In the genomic region with DNA sequence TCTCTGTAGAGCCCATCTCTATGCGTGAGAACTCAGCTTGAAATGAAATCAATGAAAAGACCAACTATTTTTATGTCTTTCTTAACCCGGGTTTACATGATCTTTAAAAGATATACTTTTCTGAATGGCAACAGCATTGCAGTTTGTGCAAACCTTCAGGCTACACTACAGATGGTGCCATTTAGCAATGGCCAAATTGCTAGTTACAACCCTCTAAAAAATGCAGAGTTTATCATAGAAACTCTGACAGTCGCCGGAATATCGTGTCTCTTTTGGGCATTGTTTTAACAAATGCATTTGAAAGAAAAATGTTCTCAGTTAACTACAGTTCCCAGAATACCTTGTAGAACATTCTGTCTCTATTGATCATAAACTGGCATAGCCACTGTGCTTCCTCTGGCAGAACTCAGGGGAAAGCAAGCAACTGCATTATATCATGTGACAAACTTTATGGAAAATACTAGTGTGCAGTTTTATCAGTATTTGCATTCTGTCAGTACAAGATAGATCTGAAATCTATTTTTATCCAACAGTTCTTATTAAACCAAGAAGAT, we compare ENCODE assay signal across 33 cellular contexts.
DNase-seq lines count a peak whose midpoint lies in the region; ATAC-seq and TF ChIP-seq lines count a peak whose summit lies in the region.
"Had no signal": no experiment of that assay in that cellular context is flagged by ENCODE, and none has a peak within 500 bp of the region (broad histone marks: within the 10 kb centered on the region; RNA-seq: fewer than 3 reads in every experiment).

No MANE protein-coding gene starts in this region.

- no peak overlapping the region for H3K4me3 ChIP-seq in ACC112 (ENCODE audit: low read depth, low read length)
- H3K4me3 ChIP-seq in OCI-LY1 (ENCODE audit: low read depth, low read length, poor library complexity, severe bottlenecking): no peak overlapping the region
- no peak overlapping the region for H3K4me3 ChIP-seq in brain microvascular endothelial cell (ENCODE audit: low read depth, low read length)
- H3K4me3 ChIP-seq: gastroesophageal sphincter, GM23248, lung had no signal

- no peaks in the 10 kb centered on the region for H4K20me1 ChIP-seq in OCI-LY1 (ENCODE audit: insufficient read depth, low read length)

- no peaks in the 10 kb centered on the region for H3K36me3 ChIP-seq in ACC112 (ENCODE audit: insufficient read depth, low read length)
- H3K36me3 ChIP-seq in OCI-LY1 (ENCODE audit: insufficient read depth, low read length): no peaks in the 10 kb centered on the region
- no peaks in the 10 kb centered on the region for H3K36me3 ChIP-seq in brain microvascular endothelial cell (replicated peaks)
- H3K36me3 ChIP-seq: gastroesophageal sphincter had no signal

- H3K4me3 Mint-ChIP-seq in chondrocyte (ENCODE audit: unreplicated experiment): no peak overlapping the region
- H3K4me3 Mint-ChIP-seq: activated naive CD8-positive, alpha-beta T cell; CD4-positive, CD25-positive, alpha-beta regulatory T cell; naive thymus-derived CD8-positive, alpha-beta T cell; stimulated activated effector memory CD8-positive, alpha-beta T cell treated with anti-CD3 and anti-CD28 coated beads, Interleukin-12 subunit alpha, Interleukin-12 subunit beta, amount 100 ng/mL, for 72 hours had no signal

- H3K36me3 Mint-ChIP-seq in chondrocyte (ENCODE audit: low read depth): no peaks in the 10 kb centered on the region
- H3K36me3 Mint-ChIP-seq: activated naive CD8-positive, alpha-beta T cell; CD4-positive, CD25-positive, alpha-beta regulatory T cell; naive thymus-derived CD8-positive, alpha-beta T cell; stimulated activated effector memory CD8-positive, alpha-beta T cell treated with anti-CD3 and anti-CD28 coated beads, Interleukin-12 subunit alpha, Interleukin-12 subunit beta, amount 100 ng/mL, for 72 hours had no signal

- peaks cover 7% of the 10 kb centered on the region for H3K4me1 Mint-ChIP-seq in chondrocyte (ENCODE audit: low read depth)
- H3K4me1 Mint-ChIP-seq: CD4-positive, CD25-positive, alpha-beta regulatory T cell; naive thymus-derived CD8-positive, alpha-beta T cell; stimulated activated effector memory CD8-positive, alpha-beta T cell treated with anti-CD3 and anti-CD28 coated beads, Interleukin-12 subunit alpha, Interleukin-12 subunit beta, amount 100 ng/mL, for 72 hours had no signal

- in situ Hi-C loops in brain microvascular endothelial cell (cut with HindIII; ENCODE audit: low pct_ligation_motif_present, low sequenced_read_pairs): no loop called here

- TF ChIP-seq CTCF in OCI-LY1 (IDR thresholded peaks at IDR 0.05; ENCODE audit: low read length) (no peak), chondrocyte (IDR thresholded peaks at IDR 0.05) (peak; percentile 9), brain microvascular endothelial cell (IDR thresholded peaks at IDR 0.05; ENCODE audit: low read depth, low read length, missing control alignments) (no peak)

- H2AFZ ChIP-seq in ACC112 (ENCODE audit: low read length, unreplicated experiment) (peak overlapping the region; percentile 36), OCI-LY1 (ENCODE audit: low read length) (peak overlapping the region; percentile 11; the same call in 1 of the 2 replicates)
- H2AFZ ChIP-seq: GM23248 had no signal

- DNase-seq in chondrocyte (ENCODE audit: low spot score) (no peak), iris pigment epithelial cell (ENCODE audit: low read depth) (peak; percentile 4), DMS79 (lab: John Stamatoyannopoulos, UW) (no peak), activated gamma-delta T cell treated with Interleukin-2 at 50 U/mL for 16 hours (no peak), brain microvascular endothelial cell (no peak)
- DNase-seq: 8988T; anterior cingulate cortex; caudate nucleus; CD4-positive, CD25-positive, alpha-beta regulatory T cell; dermis blood vessel endothelial cell; DND-41; GM23248; hypothalamus; Kasumi-1; left cardiac atrium; naive thymus-derived CD8-positive, alpha-beta T cell; NCI-H1417 treated with DMSO at 0.1 percent for 48 hours; NCI-H2029 treated with DMSO at 0.1 percent for 48 hours; NCI-H524; occipital lobe; Right ventricle myocardium superior; trophoblast cell had no signal

- H3K4me1 ChIP-seq in ACC112 (ENCODE audit: control insufficient read depth, insufficient read depth, low read length, unreplicated experiment) (peaks cover 9% of the 10 kb centered on the region), OCI-LY1 (ENCODE audit: insufficient read depth, low read length, severe bottlenecking) (peaks cover 55% of the 10 kb centered on the region)

- H3K9me3 ChIP-seq in OCI-LY1 (ENCODE audit: low read length): no peaks in the 10 kb centered on the region
- H3K9me3 ChIP-seq: gastroesophageal sphincter had no signal

- no peak for ATAC-seq in GM19467 (IDR thresholded peaks at IDR 0.05; ENCODE audit: unreplicated experiment)
- ATAC-seq: esophagus mucosa; gastroesophageal sphincter; left cardiac atrium; naive thymus-derived CD8-positive, alpha-beta T cell; Panc1; stimulated activated effector memory CD8-positive, alpha-beta T cell treated with anti-CD3 and anti-CD28 coated beads, Interleukin-12 subunit alpha, Interleukin-12 subunit beta, amount 100 ng/mL, for 72 hours had no signal

- no peak overlapping the region for H3K27ac Mint-ChIP-seq in chondrocyte (ENCODE audit: unreplicated experiment)
- H3K27ac Mint-ChIP-seq: activated naive CD8-positive, alpha-beta T cell; activated T-helper 2 cell treated with anti-CD3 and anti-CD28 coated beads, Interferon-gamma antibody, Interleukin-2, Interleukin-4, amounts not matched to agents 10 μg/mL and 5 μg/mL and 100 μg/mL, durations not matched to agents 14 hours and 24 hours and 36 hours; CD4-positive, CD25-positive, alpha-beta regulatory T cell; naive thymus-derived CD8-positive, alpha-beta T cell; stimulated activated effector memory CD8-positive, alpha-beta T cell treated with anti-CD3 and anti-CD28 coated beads, Interleukin-12 subunit alpha, Interleukin-12 subunit beta, amount 100 ng/mL, for 72 hours had no signal

- no peaks in the 10 kb centered on the region for H3K9me3 Mint-ChIP-seq in chondrocyte (ENCODE audit: low read depth)
- H3K9me3 Mint-ChIP-seq: activated T-helper 2 cell treated with anti-CD3 and anti-CD28 coated beads, Interferon-gamma antibody, Interleukin-2, Interleukin-4, amounts not matched to agents 10 μg/mL and 5 μg/mL and 100 μg/mL, durations not matched to agents 14 hours and 24 hours and 36 hours; stimulated activated effector memory CD8-positive, alpha-beta T cell treated with anti-CD3 and anti-CD28 coated beads, Interleukin-12 subunit alpha, Interleukin-12 subunit beta, amount 100 ng/mL, for 72 hours had no signal

- H3K9me2 ChIP-seq in OCI-LY1 (ENCODE audit: low read depth, low read length): no peaks in the 10 kb centered on the region

- H3K27me3 ChIP-seq in ACC112 (ENCODE audit: insufficient read depth, low read length) (no peaks in the 10 kb centered on the region), OCI-LY1 (ENCODE audit: insufficient read depth, low read length) (no peaks in the 10 kb centered on the region), brain microvascular endothelial cell (replicated peaks) (no peaks in the 10 kb centered on the region)
- H3K27me3 ChIP-seq: gastroesophageal sphincter had no signal

- no peaks in the 10 kb centered on the region for H3K79me2 ChIP-seq in ACC112 (ENCODE audit: control insufficient read depth, insufficient read depth, low read length, unreplicated experiment)
- H3K79me2 ChIP-seq in OCI-LY1 (ENCODE audit: insufficient read depth, low read length): no peaks in the 10 kb centered on the region

- no peaks in the 10 kb centered on the region for H3F3A ChIP-seq in OCI-LY1 (ENCODE audit: insufficient read depth, low read length)

- no peak overlapping the region for H3K9ac ChIP-seq in OCI-LY1 (ENCODE audit: low read length)
- H3K9ac ChIP-seq: GM23248 had no signal

- H3K27ac ChIP-seq in ACC112 (ENCODE audit: low read depth, low read length) (no peak overlapping the region), OCI-LY1 (ENCODE audit: low read depth, low read length, poor library complexity, severe bottlenecking) (peak overlapping the region; percentile 21), brain microvascular endothelial cell (no peak overlapping the region)
- H3K27ac ChIP-seq: gastroesophageal sphincter, GM23248, HL-60 had no signal

- H3K27me3 Mint-ChIP-seq in chondrocyte (ENCODE audit: low read depth): no peaks in the 10 kb centered on the region
- H3K27me3 Mint-ChIP-seq: activated naive CD8-positive, alpha-beta T cell; CD4-positive, CD25-positive, alpha-beta regulatory T cell; naive thymus-derived CD8-positive, alpha-beta T cell had no signal

- peak overlapping the region; percentile 26 for H3K4me2 ChIP-seq in OCI-LY1 (ENCODE audit: low read length)
